In genomic region chr4:84809946-84810345, GRCh38 we compare ENCODE assay signal across 19 cellular contexts.
DNase-seq lines count a peak whose midpoint lies in the region; ATAC-seq lines count a peak whose summit lies in the region.
"Had no signal": no experiment of that assay in that cellular context is flagged by ENCODE, and none has a peak within 500 bp of the region (broad histone marks: within the 10 kb centered on the region; RNA-seq: fewer than 3 reads in every experiment).

No MANE protein-coding gene starts in this region.

- no peak for ATAC-seq in GM18873 (IDR thresholded peaks at IDR 0.05; ENCODE audit: low FRiP score, unreplicated experiment)

- DNase-seq in G401 (ENCODE audit: low spot score) (peak; percentile 36), cerebellar cortex (ENCODE audit: low spot score) (peak; percentile 29), inferior parietal cortex (ENCODE audit: extremely low spot score) (peak; percentile 46), putamen (ENCODE audit: low spot score) (peak; percentile 34), NCI-H1105 (lab: John Stamatoyannopoulos, UW) (no peak), epidermal melanocyte (ENCODE audit: insufficient read length, low spot score) (no peak)
- DNase-seq: AML-193, DMS53, GM23248, H9, HFFc6, Karpas-422, NCI-H1417, NCI-H1694 treated with DMSO at 0.1 percent for 48 hours, NCI-H2081 treated with DMSO at 0.1 percent for 48 hours, NCI-H2171 treated with DMSO at 0.1 percent for 48 hours, NCI-H524 treated with DMSO at 0.1 percent for 48 hours, Peyer's patch had no signal

- in situ Hi-C loops in G401 (cut with HindIII; ENCODE audit: low sequenced_read_pairs) = no loop called here

Comparison
In these comparisons a context has a peak if more than half of its experiments do, and no peak if none do; other contexts are left out.
1. DNase-seq: peak in G401 (single experiment), cerebellar cortex (single experiment), inferior parietal cortex (single experiment) and putamen (single experiment); none in NCI-H1105 (single experiment) and epidermal melanocyte (single experiment).